1 cellular context compared by ENCODE assay signal in genomic region chr19:14048439-14049153, GRCh38.
TF ChIP-seq lines count a peak whose summit lies in the region.

No MANE protein-coding gene starts in this region.

TF ChIP-seq in HepG2, 621 proteins besides CTCF, POLR2A, EP300 and RAD21:
- TF ChIP-seq XRCC5 (optimal IDR thresholded peaks at IDR 0.05; ENCODE audit: low read length) = peak; percentile 74
- TF ChIP-seq AKAP8 (CRISPR knock-in tag; IDR thresholded peaks at IDR 0.05) = no peak
- 0 out of 2 replicates have a peak, but pooled peaks have one; percentile 20 for TF ChIP-seq SMC3 (IDR thresholded peaks at IDR 0.05; ENCODE audit: low read length)
- no peak for TF ChIP-seq ZFP82 (CRISPR knock-in tag; IDR thresholded peaks at IDR 0.05; ENCODE audit: borderline replicate concordance)
- TF ChIP-seq POLR2G (IDR thresholded peaks at IDR 0.05; ENCODE audit: low read depth, low read length) = no peak
- TF ChIP-seq STAG1 (CRISPR knock-in tag; IDR thresholded peaks at IDR 0.05) = peak; percentile 55
- TF ChIP-seq KDM2A (CRISPR knock-in tag; IDR thresholded peaks at IDR 0.05; ENCODE audit: borderline replicate concordance, low read depth) = peak; percentile 33; the same call in 1 of the 2 replicates
